In genomic region chr4:185265942-185266341, GRCh38 we compare ENCODE assay signal across 8 cellular contexts. TPM values are rescaled to one million over a fixed set of nuclear protein-coding genes. Genes with fewer than 3 reads are reported as not detected.
A peak's percentile ranks its signal among the peaks of the same experiment; 100 is the strongest.
DNase-seq lines count a peak whose midpoint lies in the region; ATAC-seq and TF ChIP-seq lines count a peak whose summit lies in the region.

No MANE protein-coding gene starts in this region.

- peak; percentile 61 for ATAC-seq in HG03097 (IDR thresholded peaks at IDR 0.05; ENCODE audit: low FRiP score, unreplicated experiment)

- H3K4me2 ChIP-seq in mammary epithelial cell (ENCODE audit: insufficient read depth, low read depth, low read length): no peak overlapping the region
- peak overlapping the region; percentile 36 for H3K4me2 ChIP-seq in smooth muscle cell

- H3K4me3 ChIP-seq in mammary epithelial cell (replicated peaks in 1 of 3; ENCODE audit: insufficient read depth in 1 of 3, low read depth in 2 of 3, low read length in 3 of 3): no peak overlapping the region
- H3K4me3 ChIP-seq in breast epithelium: no peak overlapping the region
- no peak overlapping the region for H3K4me3 ChIP-seq in smooth muscle cell

- TF ChIP-seq CTCF in mammary epithelial cell (conservative IDR thresholded peaks at IDR 0.05 in 1 of 2, IDR thresholded peaks at IDR 0.05 in 1 of 2; ENCODE audit: extremely low read depth in 1 of 2, insufficient read depth in 1 of 2, low read depth in 1 of 2, low read length in 2 of 2) (no peak), breast epithelium (IDR thresholded peaks at IDR 0.05) (no peak), smooth muscle cell (IDR thresholded peaks at IDR 0.05; ENCODE audit: borderline replicate concordance, insufficient read depth, poor library complexity, severe bottlenecking) (no peak)

- no peak overlapping the region for H2AFZ ChIP-seq in mammary epithelial cell (ENCODE audit: low read depth, low read length)
- H2AFZ ChIP-seq in smooth muscle cell (ENCODE audit: low read depth): no peak overlapping the region

- H3K36me3 ChIP-seq in mammary epithelial cell (ENCODE audit: insufficient read depth, low read length): peaks cover 4% of the 10 kb centered on the region
- H3K36me3 ChIP-seq in breast epithelium: no peaks in the 10 kb centered on the region
- H3K36me3 ChIP-seq in smooth muscle cell (ENCODE audit: low read depth): peaks cover 3% of the 10 kb centered on the region

- peaks cover 4% of the 10 kb centered on the region for H3K79me2 ChIP-seq in mammary epithelial cell (ENCODE audit: insufficient read depth, low read length)
- no peaks in the 10 kb centered on the region for H3K79me2 ChIP-seq in smooth muscle cell (ENCODE audit: low read depth)

- in situ Hi-C loops in mammary epithelial cell (cut with MboI; ENCODE audit: low sequenced_read_pairs in 2 of 2): no loop called here

- no peak overlapping the region for H3K27ac ChIP-seq in mammary epithelial cell (ENCODE audit: insufficient read depth, low read depth, low read length)
- no peak overlapping the region for H3K27ac ChIP-seq in breast epithelium
- peak overlapping the region; percentile 29 for H3K27ac ChIP-seq in smooth muscle cell (ENCODE audit: low read depth)

- H3K4me1 ChIP-seq in mammary epithelial cell (ENCODE audit: insufficient read depth, low read length): peaks cover 3% of the 10 kb centered on the region
- no peaks in the 10 kb centered on the region for H3K4me1 ChIP-seq in breast epithelium
- peaks cover 10% of the 10 kb centered on the region for H3K4me1 ChIP-seq in smooth muscle cell (ENCODE audit: low read depth)

- CTCF ChIA-PET in mammary epithelial cell (lab: Charles Lee; ENCODE audit: low non-redundant PET): no interaction called here

- H4K20me1 ChIP-seq in mammary epithelial cell (ENCODE audit: insufficient read depth, low read length) (no peaks in the 10 kb centered on the region), smooth muscle cell (ENCODE audit: low read depth) (no peaks in the 10 kb centered on the region)

- BruUV-seq in mammary epithelial cell (replicated peaks; lab: Mats Ljungman, UMichigan): no TSS peak

- intact Hi-C loops in mammary epithelial cell (cut with micrococcal nuclease) (no loop called here), breast epithelium (cut with DNase I; ENCODE audit: low total_unique reads) (no loop called here)

- H3K9me3 ChIP-seq in mammary epithelial cell (replicated peaks; ENCODE audit: insufficient read depth, low read length) (no peaks in the 10 kb centered on the region), breast epithelium (no peaks in the 10 kb centered on the region), smooth muscle cell (replicated peaks; ENCODE audit: low read depth) (no peaks in the 10 kb centered on the region)

- H3K27me3 ChIP-seq in mammary epithelial cell (ENCODE audit: insufficient read depth, low read length) (no peaks in the 10 kb centered on the region), breast epithelium (no peaks in the 10 kb centered on the region), smooth muscle cell (ENCODE audit: low read depth) (no peaks in the 10 kb centered on the region)

- WGBS in mammary epithelial cell (ENCODE audit: low coverage, missing lambda C conversion rate): 78% methylated on average over 1 of the region's 1 CpG
- 15% methylated on average over 1 of the region's 1 CpG for WGBS in smooth muscle cell (ENCODE audit: low lambda C conversion rate)

- H3F3A ChIP-seq in smooth muscle cell (ENCODE audit: low read depth): peaks cover 7% of the 10 kb centered on the region

- no peak overlapping the region for H3K9ac ChIP-seq in mammary epithelial cell (ENCODE audit: insufficient read depth, low read length)
- no peak overlapping the region for H3K9ac ChIP-seq in smooth muscle cell (ENCODE audit: low read depth)

- TF ChIP-seq POLR2A in breast epithelium (IDR thresholded peaks at IDR 0.05): no peak

- DNase-seq in mammary epithelial cell: peak; percentile 35
- no peak for DNase-seq in breast epithelium (ENCODE audit: low spot score in 2 of 2)
- DNase-seq in SKM-1 treated with dmso at 0.1 percent for 144 hours (lab: John Stamatoyannopoulos, UW; ENCODE audit: unreplicated experiment): peak; percentile 70
- no peak for DNase-seq in smooth muscle cell (lab: John Stamatoyannopoulos, UW; ENCODE audit: unreplicated experiment)
- DNase-seq in activated T-cell treated with anti-CD3 and anti-CD28 coated beads, Interleukin-2, amount 50 U/mL, for 48 hours: no peak
- no peak for DNase-seq in NCI-H1105 (lab: John Stamatoyannopoulos, UW)
- no peak for DNase-seq in KG1 (lab: John Stamatoyannopoulos, UW)

- dilution Hi-C loops in mammary epithelial cell (cut with HindIII; ENCODE audit: low sequenced_read_pairs): no loop called here

RNA-seq across cellular contexts. Expression of gene SNX25, which starts 56.5 kb away (rescaled TPM):
- total RNA-seq in mammary epithelial cell (10 to 100 TPM; 15.3 to 24.0 TPM), breast epithelium (10 to 100 TPM; 16.8 to 30.1 (median 29.8) TPM), smooth muscle cell (23.6 and 25.5 TPM in 2 replicates)
- polyA plus RNA-seq in mammary epithelial cell (5.8 TPM), smooth muscle cell (12.3 and 16.1 TPM in 2 replicates)
- polyA minus RNA-seq in mammary epithelial cell: 90.1 TPM

Comparison
In these comparisons a context has a peak if more than half of its experiments do, and no peak if none do; other contexts are left out.
1. DNase-seq: peak in mammary epithelial cell (single experiment) and SKM-1 treated with dmso at 0.1 percent for 144 hours (single experiment); none in breast epithelium (0 of 2), smooth muscle cell (single experiment), activated T-cell treated with anti-CD3 and anti-CD28 coated beads, Interleukin-2, amount 50 U/mL, for 48 hours (0 of 2), NCI-H1105 (single experiment) and KG1 (single experiment).